ENCODE assay signal across 14 cellular contexts in genomic region chr2:127707890-127708648, GRCh38. TPM values are rescaled to one million over a fixed set of nuclear protein-coding genes. Genes with fewer than 3 reads are reported as not detected.
DNase-seq lines count a peak whose midpoint lies in the region; ATAC-seq and TF ChIP-seq lines count a peak whose summit lies in the region.
"Had no signal": no experiment of that assay in that cellular context is flagged by ENCODE, and none has a peak within 500 bp of the region (broad histone marks: within the 10 kb centered on the region; RNA-seq: fewer than 3 reads in every experiment).

No MANE protein-coding gene starts in this region.

- H3K27me3 Mint-ChIP-seq in MCF 10A (ENCODE audit: insufficient read depth, unreplicated experiment) (no peaks in the 10 kb centered on the region), endothelial cell (ENCODE audit: unreplicated experiment) (peaks cover 1% of the 10 kb centered on the region)
- H3K27me3 Mint-ChIP-seq: natural killer cell treated with Interleukin-12 subunit alpha and Interleukin-12 subunit beta and Interleukin-15 and Interleukin-18, amount 100 ng/mL, for 72 hours had no signal

- H3K4me3 ChIP-seq in breast epithelium, result no peak overlapping the region
- no peak overlapping the region for H3K4me3 ChIP-seq in dorsolateral prefrontal cortex

- H3K27ac ChIP-seq in breast epithelium (peak overlapping the region in 1 of 2 donors; percentile 21), substantia nigra (ENCODE audit: low read depth, low read length, poor library complexity, severe bottlenecking) (no peak overlapping the region), dorsolateral prefrontal cortex (no peak overlapping the region)

- peaks cover 5% of the 10 kb centered on the region for H3K36me3 ChIP-seq in breast epithelium

- H3K4me1 ChIP-seq in breast epithelium, result no peaks in the 10 kb centered on the region

- H3K27ac Mint-ChIP-seq in MCF 10A (ENCODE audit: low read depth, unreplicated experiment), result no peak overlapping the region
- H3K27ac Mint-ChIP-seq in endothelial cell (ENCODE audit: unreplicated experiment), result no peak overlapping the region
- H3K27ac Mint-ChIP-seq: natural killer cell treated with Interleukin-12 subunit alpha and Interleukin-12 subunit beta and Interleukin-15 and Interleukin-18, amount 100 ng/mL, for 72 hours had no signal

- peak; percentile 9 for ATAC-seq in left colon

- TF ChIP-seq CTCF in MCF 10A (IDR thresholded peaks at IDR 0.05; ENCODE audit: unreplicated experiment) (no peak), breast epithelium (IDR thresholded peaks at IDR 0.05) (no peak), endothelial cell (IDR thresholded peaks at IDR 0.05; ENCODE audit: unreplicated experiment) (no peak), dorsolateral prefrontal cortex (IDR thresholded peaks at IDR 0.05 in 54 of 56, conservative IDR thresholded peaks at IDR 0.05 in 2 of 56; ENCODE audit: low read depth in 1 of 56, partially characterized antibody in 56 of 56) (no peak)

- POLR2A ChIA-PET in MCF 10A (lab: Yijun Ruan, JAX), result no interaction called here

- H3K36me3 Mint-ChIP-seq in MCF 10A (ENCODE audit: insufficient read depth, unreplicated experiment), result peaks cover 54% of the 10 kb centered on the region
- H3K36me3 Mint-ChIP-seq in endothelial cell (ENCODE audit: low read depth, unreplicated experiment), result peaks cover 18% of the 10 kb centered on the region

- H3K27me3 ChIP-seq in breast epithelium, result no peaks in the 10 kb centered on the region
- H3K27me3 ChIP-seq in dorsolateral prefrontal cortex, result no peaks in the 10 kb centered on the region

- intact Hi-C loops in MCF 10A (cut with micrococcal nuclease) (no loop called here), breast epithelium (cut with DNase I; ENCODE audit: low total_unique reads) (no loop called here), left colon (cut with DNase I, micrococcal nuclease) (no loop called here), dorsolateral prefrontal cortex (cut with DNase I) (loop anchor here in 1 of 2 donors (10.0 kb wide), 1 partner anchor 317 kb away; the partner anchor contains the start of gene SAP130)

- BruUV-seq in MCF 10A (replicated peaks; lab: Mats Ljungman, UMichigan), result no TSS peak

- TF ChIP-seq POLR2A in breast epithelium (IDR thresholded peaks at IDR 0.05), result no peak

- H3K9me3 ChIP-seq in breast epithelium, result no peaks in the 10 kb centered on the region

- CTCF ChIA-PET in MCF 10A (lab: Yijun Ruan, JAX), result no interaction called here

- no peak overlapping the region for H3K4me3 Mint-ChIP-seq in MCF 10A (ENCODE audit: unreplicated experiment)
- peak overlapping the region; percentile 18 for H3K4me3 Mint-ChIP-seq in endothelial cell (ENCODE audit: unreplicated experiment)
- H3K4me3 Mint-ChIP-seq: natural killer cell treated with Interleukin-12 subunit alpha and Interleukin-12 subunit beta and Interleukin-15 and Interleukin-18, amount 100 ng/mL, for 72 hours had no signal

- H3K9me3 Mint-ChIP-seq in MCF 10A (ENCODE audit: unreplicated experiment) (no peaks in the 10 kb centered on the region), endothelial cell (ENCODE audit: unreplicated experiment) (no peaks in the 10 kb centered on the region)
- H3K9me3 Mint-ChIP-seq: activated T-helper 2 cell treated with anti-CD3 and anti-CD28 coated beads, Interferon-gamma antibody, Interleukin-2, Interleukin-4, amounts not matched to agents 10 μg/mL and 5 μg/mL and 100 μg/mL, durations not matched to agents 14 hours and 24 hours and 36 hours; natural killer cell treated with Interleukin-12 subunit alpha and Interleukin-12 subunit beta and Interleukin-15 and Interleukin-18, amount 100 ng/mL, for 72 hours had no signal

- H3K4me1 Mint-ChIP-seq in MCF 10A (ENCODE audit: insufficient read depth, unreplicated experiment) (peaks cover 6% of the 10 kb centered on the region), endothelial cell (ENCODE audit: unreplicated experiment) (peaks cover 25% of the 10 kb centered on the region)

- DNase-seq in MCF 10A (ENCODE audit: unreplicated experiment) (peak; percentile 21), breast epithelium (ENCODE audit: low spot score in 2 of 2) (no peak), endothelial cell (ENCODE audit: low spot score) (no peak), left colon (peak in 1 of 2 donors; percentile 33), substantia nigra (lab: John Stamatoyannopoulos, UW) (peak in 26 of 49 donors; percentile 5 to 70 (median 35)), dorsolateral prefrontal cortex (no peak), NCI-H1417 (lab: John Stamatoyannopoulos, UW) (no peak)
- no peak for DNase-seq in effector CD8-positive, alpha-beta T cell (lab: John Stamatoyannopoulos, UW)
- DNase-seq: activated CD4-positive, alpha-beta T cell treated with anti-CD3 and anti-CD28 coated beads, Interleukin-2, amount 50 U/mL, for 48 hours; NCI-H1105; NCI-H2227 treated with DMSO at 0.1 percent for 48 hours; stimulated activated CD4-positive, alpha-beta T cell treated with anti-CD3 and anti-CD28 coated beads, Interleukin-4, amount 100 ng/mL, for 24 hours had no signal

RNA-seq across cellular contexts. Expression of gene SFT2D3, which starts 6.8 kb away (rescaled TPM):
- total RNA-seq in MCF 10A (2022), result 3.6 and 4.1 TPM in 2 replicates
- total RNA-seq in breast epithelium, result 10 to 100 TPM in 2 of 3 donors, 1 to 10 TPM in 1; 9.8 to 12.3 (median 10.9) TPM
- 4.9 TPM for total RNA-seq in endothelial cell (ENCODE audit: unreplicated experiment)
- total RNA-seq in left colon, result 1 to 10 TPM; 8.5 to 9.0 TPM
- 1 to 10 TPM; 1.3 to 5.3 (median 3.1) TPM for total RNA-seq in dorsolateral prefrontal cortex

RNA-seq across cellular contexts. Expression of gene LIMS2, which starts 32.7 kb away (rescaled TPM):
- total RNA-seq in MCF 10A (2022) (not detected in 2 replicates), breast epithelium (10 to 100 TPM in 2 of 3 donors, 1 to 10 TPM in 1; 9.5 to 27.9 (median 19.4) TPM), endothelial cell (ENCODE audit: unreplicated experiment) (3.8 TPM), left colon (10 to 100 TPM in 1 of 2 donors, 1 to 10 TPM in 1; 9.2 to 50.2 TPM), dorsolateral prefrontal cortex (10 to 100 TPM in 109 of 120 experiments, 1 to 10 TPM in 11; 5.8 to 55.7 (median 18.4) TPM)
- total RNA-seq: natural killer cell treated with Interleukin-12 subunit alpha and Interleukin-12 subunit beta and Interleukin-15 and Interleukin-18, amount 100 ng/mL, for 72 hours had no signal

Comparison
In these comparisons a context has a peak if more than half of its experiments do, and no peak if none do; other contexts are left out.
1. DNase-seq: peak in MCF 10A (single experiment) and substantia nigra (26 of 49); none in breast epithelium (0 of 2), endothelial cell (single experiment), effector CD8-positive, alpha-beta T cell (single experiment), dorsolateral prefrontal cortex (0 of 10) and NCI-H1417 (0 of 3).